ENCODE assay signal across 30 cellular contexts in genomic region chr2:114464961-114465706, GRCh38. TPM values are rescaled to one million over a fixed set of nuclear protein-coding genes. Genes with fewer than 3 reads are reported as not detected.
DNase-seq lines count a peak whose midpoint lies in the region; ATAC-seq and TF ChIP-seq lines count a peak whose summit lies in the region.
"Had no signal": no experiment of that assay in that cellular context is flagged by ENCODE, and none has a peak within 500 bp of the region (broad histone marks: within the 10 kb centered on the region; RNA-seq: fewer than 3 reads in every experiment).

No MANE protein-coding gene starts in this region.

- intact Hi-C loops in mucosa of descending colon (cut with DNase I, micrococcal nuclease) = no loop called here
- intact Hi-C loops in transverse colon (cut with DNase I; ENCODE audit: low total_unique reads) = no loop called here
- intact Hi-C loops in sigmoid colon (cut with DNase I) = no loop called here

- no peak for TF ChIP-seq EP300 in transverse colon (IDR thresholded peaks at IDR 0.05; ENCODE audit: low read depth)
- TF ChIP-seq EP300 in sigmoid colon (IDR thresholded peaks at IDR 0.05) = no peak

- no peaks in the 10 kb centered on the region for H3K9me3 Mint-ChIP-seq in neural crest cell
- H3K9me3 Mint-ChIP-seq in activated CD4-positive, alpha-beta T cell treated with anti-CD3 and anti-CD28 coated beads, Interleukin-2, amount 10 ng/mL, durations not matched to agents 7 days and 5 days = no peaks in the 10 kb centered on the region
- H3K9me3 Mint-ChIP-seq: CD4-positive, alpha-beta memory T cell had no signal

- no peaks in the 10 kb centered on the region for H3K36me3 Mint-ChIP-seq in neural crest cell (ENCODE audit: low read depth)
- no peaks in the 10 kb centered on the region for H3K36me3 Mint-ChIP-seq in activated CD4-positive, alpha-beta T cell treated with anti-CD3 and anti-CD28 coated beads, Interleukin-2, amount 10 ng/mL, durations not matched to agents 7 days and 5 days (ENCODE audit: low read depth)
- H3K36me3 Mint-ChIP-seq: CD14-positive monocyte; CD4-positive, alpha-beta memory T cell; CD4-positive, CD25-positive, alpha-beta regulatory T cell; CD8-positive, alpha-beta memory T cell had no signal

- no peak overlapping the region for H3K4me3 ChIP-seq in hepatocyte
- H3K4me3 ChIP-seq in mucosa of descending colon = no peak overlapping the region
- no peak overlapping the region for H3K4me3 ChIP-seq in transverse colon
- H3K4me3 ChIP-seq in sigmoid colon = no peak overlapping the region
- H3K4me3 ChIP-seq: BLaER1, GM12878 had no signal

- ATAC-seq in mucosa of descending colon (peak; percentile 96), HG02885 (IDR thresholded peaks at IDR 0.05; ENCODE audit: poor library complexity, unreplicated experiment) (no peak)
- ATAC-seq: GM12878 had no signal

- H3K9me2 ChIP-seq in hepatocyte (replicated peaks; ENCODE audit: insufficient read depth) = no peaks in the 10 kb centered on the region

- H4K20me1 ChIP-seq in hepatocyte (ENCODE audit: insufficient read depth, poor library complexity, severe bottlenecking) = no peaks in the 10 kb centered on the region
- H4K20me1 ChIP-seq: BLaER1 had no signal

- WGBS in hepatocyte (ENCODE audit: low lambda C conversion rate, missing lambda C conversion rate) = 79% methylated on average over 10 of the region's 10 CpGs
- 54 to 61% methylated on average over 6 to 10 of the region's 10 CpGs for WGBS in transverse colon (ENCODE audit: low coverage in 1 of 2), 2 donors
- 32 to 75% methylated on average over 10 of the region's 10 CpGs for WGBS in sigmoid colon, 2 donors

- H3K9me3 ChIP-seq in hepatocyte (ENCODE audit: low read depth) (no peaks in the 10 kb centered on the region), mucosa of descending colon (no peaks in the 10 kb centered on the region), transverse colon (no peaks in the 10 kb centered on the region), sigmoid colon (no peaks in the 10 kb centered on the region)
- H3K9me3 ChIP-seq: BE2C, BLaER1 had no signal

- H3K79me2 ChIP-seq in hepatocyte = no peaks in the 10 kb centered on the region

- H3K4me2 ChIP-seq in hepatocyte = no peak overlapping the region
- H3K4me2 ChIP-seq: BLaER1 had no signal

- POLR2A ChIA-PET in activated CD4-positive, alpha-beta T cell treated with anti-CD3 and anti-CD28 coated beads, Interleukin-2, amount 10 ng/mL, durations not matched to agents 7 days and 5 days (lab: Charles Lee) = interaction anchor here (0.6 kb wide), 1 partner anchor 73 kb away, joined by 3 read pairs; no protein-coding TSS in a partner anchor

- in situ Hi-C loops in transverse colon (cut with MboI; ENCODE audit: low pct_ligation_motif_present in 1 of 4, low pct_unique_long_range_greater_than_20kb in 1 of 4, low sequenced_read_pairs in 3 of 4) = no loop called here

- CTCF ChIA-PET in activated CD4-positive, alpha-beta T cell treated with anti-CD3 and anti-CD28 coated beads, Interleukin-2, amount 10 ng/mL, durations not matched to agents 7 days and 5 days (lab: Charles Lee) = no interaction called here

- TF ChIP-seq CTCF in hepatocyte (IDR thresholded peaks at IDR 0.05; ENCODE audit: poor library complexity) (no peak), mucosa of descending colon (IDR thresholded peaks at IDR 0.05) (no peak), neural crest cell (conservative IDR thresholded peaks at IDR 0.05) (no peak), transverse colon (IDR thresholded peaks at IDR 0.05) (no peak), sigmoid colon (IDR thresholded peaks at IDR 0.05) (no peak)

- TF ChIP-seq POLR2A in transverse colon (IDR thresholded peaks at IDR 0.05) (no peak), sigmoid colon (IDR thresholded peaks at IDR 0.05) (no peak)

- DNase-seq in hepatocyte (ENCODE audit: low spot score) = peak; percentile 5
- peak in 1 of 3 donors; percentile 19 for DNase-seq in mucosa of descending colon
- no peak for DNase-seq in neural crest cell (ENCODE audit: low read depth, low spot score)
- peak; percentile 16 for DNase-seq in transverse colon
- DNase-seq in sigmoid colon = no peak
- no peak for DNase-seq in activated CD4-positive, alpha-beta T cell treated with anti-CD3 and anti-CD28 coated beads, Interleukin-2, amount 10 ng/mL, durations not matched to agents 7 days and 5 days
- DNase-seq in NCI-H526 (lab: John Stamatoyannopoulos, UW) = no peak
- DNase-seq: 8988T; ACHN; BE2C; C1 segment of cervical spinal cord; CD4-positive, alpha-beta memory T cell; CD4-positive, CD25-positive, alpha-beta regulatory T cell; CD8-positive, alpha-beta memory T cell; COR-L47; DMS 273 treated with DMSO at 0.1 percent for 48 hours; DMS153; DMS53; DMS79; DND-41; EL; GDM1 had no signal

- H3K27ac ChIP-seq in hepatocyte = no peak overlapping the region
- H3K27ac ChIP-seq in transverse colon = peak overlapping the region; percentile 22 to 32 (median 30)
- H3K27ac ChIP-seq in sigmoid colon = no peak overlapping the region
- H3K27ac ChIP-seq: BLaER1 had no signal

- H2AFZ ChIP-seq in hepatocyte = no peak overlapping the region

- H3K27me3 Mint-ChIP-seq in neural crest cell (ENCODE audit: low read depth) = peaks cover 5% of the 10 kb centered on the region
- H3K27me3 Mint-ChIP-seq in activated CD4-positive, alpha-beta T cell treated with anti-CD3 and anti-CD28 coated beads, Interleukin-2, amount 10 ng/mL, durations not matched to agents 7 days and 5 days = no peaks in the 10 kb centered on the region
- H3K27me3 Mint-ChIP-seq: CD4-positive, alpha-beta memory T cell; CD4-positive, CD25-positive, alpha-beta regulatory T cell; CD8-positive, alpha-beta memory T cell had no signal

- H3K4me1 ChIP-seq in hepatocyte (ENCODE audit: insufficient read depth) = no peaks in the 10 kb centered on the region
- H3K4me1 ChIP-seq in mucosa of descending colon (ENCODE audit: low read depth) = no peaks in the 10 kb centered on the region
- peaks cover 0 to 18% (median 4%) of the 10 kb centered on the region in 4 donors for H3K4me1 ChIP-seq in transverse colon
- H3K4me1 ChIP-seq in sigmoid colon = no peaks in the 10 kb centered on the region
- H3K4me1 ChIP-seq: BE2C, BLaER1 had no signal

- H3K27me3 ChIP-seq in hepatocyte (no peaks in the 10 kb centered on the region), transverse colon (no peaks in the 10 kb centered on the region), sigmoid colon (no peaks in the 10 kb centered on the region)
- H3K27me3 ChIP-seq: BE2C, BLaER1 had no signal

- peak overlapping the region; percentile 31 for H3K27ac Mint-ChIP-seq in neural crest cell (ENCODE audit: unreplicated experiment)
- no peak overlapping the region for H3K27ac Mint-ChIP-seq in activated CD4-positive, alpha-beta T cell treated with anti-CD3 and anti-CD28 coated beads, Interleukin-2, amount 10 ng/mL, durations not matched to agents 7 days and 5 days
- H3K27ac Mint-ChIP-seq: CD14-positive monocyte; CD4-positive, alpha-beta memory T cell; CD4-positive, CD25-positive, alpha-beta regulatory T cell; CD8-positive, alpha-beta memory T cell had no signal

- H3K4me1 Mint-ChIP-seq in neural crest cell = no peaks in the 10 kb centered on the region
- no peaks in the 10 kb centered on the region for H3K4me1 Mint-ChIP-seq in activated CD4-positive, alpha-beta T cell treated with anti-CD3 and anti-CD28 coated beads, Interleukin-2, amount 10 ng/mL, durations not matched to agents 7 days and 5 days
- H3K4me1 Mint-ChIP-seq: CD14-positive monocyte; CD4-positive, alpha-beta memory T cell; CD4-positive, CD25-positive, alpha-beta regulatory T cell; CD8-positive, alpha-beta memory T cell had no signal

- no peaks in the 10 kb centered on the region for H3K36me3 ChIP-seq in hepatocyte (replicated peaks; ENCODE audit: insufficient read depth, low read depth)
- H3K36me3 ChIP-seq in mucosa of descending colon (ENCODE audit: low read depth) = no peaks in the 10 kb centered on the region
- no peaks in the 10 kb centered on the region for H3K36me3 ChIP-seq in transverse colon
- no peaks in the 10 kb centered on the region for H3K36me3 ChIP-seq in sigmoid colon
- H3K36me3 ChIP-seq: BE2C, BLaER1 had no signal

- no peak overlapping the region for H3K4me3 Mint-ChIP-seq in neural crest cell
- H3K4me3 Mint-ChIP-seq in activated CD4-positive, alpha-beta T cell treated with anti-CD3 and anti-CD28 coated beads, Interleukin-2, amount 10 ng/mL, durations not matched to agents 7 days and 5 days = no peak overlapping the region
- H3K4me3 Mint-ChIP-seq: CD14-positive monocyte; CD4-positive, alpha-beta memory T cell; CD4-positive, CD25-positive, alpha-beta regulatory T cell; CD8-positive, alpha-beta memory T cell had no signal

RNA-seq across cellular contexts. Expression of gene DPP10, which starts 22.7 kb away (rescaled TPM):
- total RNA-seq in hepatocyte (15.7 and 18.1 TPM in 2 replicates), mucosa of descending colon (10 to 100 TPM in 1 of 3 donors, 1 to 10 TPM in 2; 6.3 to 12.2 (median 6.9) TPM), neural crest cell (2.1 and 3.0 TPM in 2 replicates), transverse colon (1 to 10 TPM; 3.4 to 8.4 (median 7.0) TPM), sigmoid colon (1 to 10 TPM; 3.5 to 4.4 (median 3.8) TPM)
- polyA plus RNA-seq in hepatocyte (5.0 and 5.7 TPM in 2 replicates), sigmoid colon (1 to 10 TPM in 1 of 3 donors, under 1 TPM in 2; 0.60 to 1.8 (median 0.67) TPM)
- not detected for total RNA-seq in activated CD4-positive, alpha-beta T cell treated with anti-CD3 and anti-CD28 coated beads, Interleukin-2, amount 10 ng/mL, durations not matched to agents 7 days and 5 days
- total RNA-seq: A673; CD4-positive, alpha-beta memory T cell; CD4-positive, CD25-positive, alpha-beta regulatory T cell; CD8-positive, alpha-beta memory T cell; Daoy; G401; GM12878 had no signal
- polyA plus RNA-seq: AG04450; CD14-positive monocyte; CD4-positive, alpha-beta memory T cell; CD4-positive, CD25-positive, alpha-beta regulatory T cell; CD8-positive, alpha-beta memory T cell; GM12878 had no signal

Comparison
In these comparisons a context has a peak if more than half of its experiments do, and no peak if none do; other contexts are left out.
1. DNase-seq: peak in hepatocyte (single experiment) and transverse colon (single experiment); none in neural crest cell (single experiment), sigmoid colon (single experiment), activated CD4-positive, alpha-beta T cell treated with anti-CD3 and anti-CD28 coated beads, Interleukin-2, amount 10 ng/mL, durations not matched to agents 7 days and 5 days (single experiment) and NCI-H526 (0 of 2).
2. H3K27ac ChIP-seq: peak in transverse colon (4 of 4); none in hepatocyte (single experiment) and sigmoid colon (0 of 4).